8 cellular contexts compared by ENCODE assay signal in genomic region chr9:130235558-130236435, GRCh38. TPM values are rescaled to one million over a fixed set of nuclear protein-coding genes. Genes with fewer than 3 reads are reported as not detected.
A peak's percentile ranks its signal among the peaks of the same experiment; 100 is the strongest.
DNase-seq lines count a peak whose midpoint lies in the region; ATAC-seq lines count a peak whose summit lies in the region.

No MANE protein-coding gene starts in this region.

- no peak overlapping the region for H3K4me3 Mint-ChIP-seq in activated CD4-positive, alpha-beta memory T cell treated with anti-CD3 and anti-CD28 coated beads for 36 hours
- peak overlapping the region; percentile 15 for H3K4me3 Mint-ChIP-seq in dendritic cell treated with granulocyte-macrophage colony-stimulating factor and Interleukin-4, amounts not matched to agents 40 ng/mL and 50 ng/mL, for 4 days

- H4K8ac ChIP-seq in mesenchymal stem cell (ENCODE audit: low read length), result no peak overlapping the region

- H2BK12ac ChIP-seq in mesenchymal stem cell (ENCODE audit: low read length in 2 of 2), result peak overlapping the region in 1 of 2 experiments; percentile 10

- H3K9ac ChIP-seq in mesenchymal stem cell (ENCODE audit: low read length), result peak overlapping the region; percentile 35

- H3K27ac Mint-ChIP-seq in activated CD4-positive, alpha-beta memory T cell treated with anti-CD3 and anti-CD28 coated beads for 36 hours, result no peak overlapping the region
- H3K27ac Mint-ChIP-seq in dendritic cell treated with granulocyte-macrophage colony-stimulating factor and Interleukin-4, amounts not matched to agents 40 ng/mL and 50 ng/mL, for 4 days, result no peak overlapping the region

- DNase-seq in NCI-H510A treated with DMSO at 0.1 percent for 48 hours (lab: John Stamatoyannopoulos, UW), result peak; percentile 54
- DNase-seq in NCI-H510A (lab: John Stamatoyannopoulos, UW), result no peak
- DNase-seq in NCI-H2196 (lab: John Stamatoyannopoulos, UW; ENCODE audit: unreplicated experiment), result peak; percentile 76
- DNase-seq in activated CD4-positive, alpha-beta memory T cell treated with anti-CD3 and anti-CD28 coated beads for 36 hours, result peak; percentile 76
- peak; percentile 66 for DNase-seq in mesenchymal stem cell
- DNase-seq in stimulated activated CD8-positive, alpha-beta memory T cell treated with anti-CD3 and anti-CD28 coated beads, Interleukin-15, amount 100 ng/mL, for 4 hours (ENCODE audit: low read depth in 2 of 2), result peak; percentile 31 to 40

- peaks cover 29 to 45% of the 10 kb centered on the region in 2 experiments for H3K36me3 ChIP-seq in mesenchymal stem cell (ENCODE audit: control insufficient read depth in 1 of 2, insufficient read depth in 2 of 2, low read depth in 1 of 2, low read length in 2 of 2)

- no peak overlapping the region for H3K4me2 ChIP-seq in mesenchymal stem cell (ENCODE audit: low read length, poor library complexity, severe bottlenecking)

- no peak overlapping the region for H2BK120ac ChIP-seq in mesenchymal stem cell (ENCODE audit: low read depth, low read length)

- no peaks in the 10 kb centered on the region for H3K27me3 ChIP-seq in mesenchymal stem cell (ENCODE audit: control insufficient read depth in 1 of 2, insufficient read depth in 1 of 2, low read length in 2 of 2)

- H2BK15ac ChIP-seq in mesenchymal stem cell (ENCODE audit: low read depth, poor library complexity, severe bottlenecking), result no peak overlapping the region

- no peak overlapping the region for H4K91ac ChIP-seq in mesenchymal stem cell (ENCODE audit: low read length)

- H3K23ac ChIP-seq in mesenchymal stem cell (ENCODE audit: low read length in 2 of 2), result no peak overlapping the region

- no peak overlapping the region for H3K27ac ChIP-seq in mesenchymal stem cell (ENCODE audit: low read length, poor library complexity, severe bottlenecking)

- POLR2A ChIA-PET in activated CD4-positive, alpha-beta memory T cell treated with anti-CD3 and anti-CD28 coated beads for 36 hours (lab: Charles Lee), result no interaction called here

- no peak overlapping the region for H2AFZ ChIP-seq in mesenchymal stem cell (ENCODE audit: low read depth, low read length)

- peaks cover 2% of the 10 kb centered on the region for H3K36me3 Mint-ChIP-seq in activated CD4-positive, alpha-beta memory T cell treated with anti-CD3 and anti-CD28 coated beads for 36 hours
- H3K36me3 Mint-ChIP-seq in dendritic cell treated with granulocyte-macrophage colony-stimulating factor and Interleukin-4, amounts not matched to agents 40 ng/mL and 50 ng/mL, for 4 days (ENCODE audit: low read depth), result no peaks in the 10 kb centered on the region

- CTCF ChIA-PET in activated CD4-positive, alpha-beta memory T cell treated with anti-CD3 and anti-CD28 coated beads for 36 hours (lab: Charles Lee), result interaction anchor here (0.6 to 10.4 kb wide), 15 partner anchors 8 to 401 kb away, joined by 3 to 146 read pairs (median 5); partner anchors contain the start of gene C9orf78

- H3K9me3 ChIP-seq in mesenchymal stem cell (ENCODE audit: control insufficient read depth, low read length), result no peaks in the 10 kb centered on the region

- H3K27me3 Mint-ChIP-seq in activated CD4-positive, alpha-beta memory T cell treated with anti-CD3 and anti-CD28 coated beads for 36 hours, result no peaks in the 10 kb centered on the region
- H3K27me3 Mint-ChIP-seq in dendritic cell treated with granulocyte-macrophage colony-stimulating factor and Interleukin-4, amounts not matched to agents 40 ng/mL and 50 ng/mL, for 4 days, result peaks cover 3% of the 10 kb centered on the region

- intact Hi-C loops in activated CD4-positive, alpha-beta memory T cell treated with anti-CD3 and anti-CD28 coated beads for 36 hours (cut with micrococcal nuclease), result no loop called here
- intact Hi-C loops in dendritic cell treated with granulocyte-macrophage colony-stimulating factor and Interleukin-4, amounts not matched to agents 40 ng/mL and 50 ng/mL, for 4 days (cut with micrococcal nuclease), result loop anchor here (1.0 kb wide), 1 partner anchor 128 kb away; no protein-coding TSS in a partner anchor

- no peak overlapping the region for H2AK5ac ChIP-seq in mesenchymal stem cell (ENCODE audit: low read length, severe bottlenecking)

- H3K9me3 Mint-ChIP-seq in activated CD4-positive, alpha-beta memory T cell treated with anti-CD3 and anti-CD28 coated beads for 36 hours, result no peaks in the 10 kb centered on the region
- no peaks in the 10 kb centered on the region for H3K9me3 Mint-ChIP-seq in dendritic cell treated with granulocyte-macrophage colony-stimulating factor and Interleukin-4, amounts not matched to agents 40 ng/mL and 50 ng/mL, for 4 days

- no peak overlapping the region for H3K4me3 ChIP-seq in mesenchymal stem cell (ENCODE audit: insufficient read depth in 1 of 2, low read depth in 1 of 2, low read length in 2 of 2)

- peaks cover 15% of the 10 kb centered on the region for H3K79me1 ChIP-seq in mesenchymal stem cell (replicated peaks; ENCODE audit: low read length, poor library complexity, severe bottlenecking)

- WGBS in mesenchymal stem cell, result 57% methylated on average over 45 of the region's 45 CpGs

- H3K14ac ChIP-seq in mesenchymal stem cell (ENCODE audit: low read length in 2 of 2), result no peak overlapping the region

- no peak overlapping the region for H2BK5ac ChIP-seq in mesenchymal stem cell (ENCODE audit: low read depth, low read length, poor library complexity, severe bottlenecking)

- peaks cover 27% of the 10 kb centered on the region for H3K4me1 Mint-ChIP-seq in activated CD4-positive, alpha-beta memory T cell treated with anti-CD3 and anti-CD28 coated beads for 36 hours (ENCODE audit: low read depth)
- H3K4me1 Mint-ChIP-seq in dendritic cell treated with granulocyte-macrophage colony-stimulating factor and Interleukin-4, amounts not matched to agents 40 ng/mL and 50 ng/mL, for 4 days (ENCODE audit: low read depth), result peaks cover 16% of the 10 kb centered on the region

- no peak overlapping the region for H3K4ac ChIP-seq in mesenchymal stem cell (ENCODE audit: low read depth in 1 of 2, low read length in 2 of 2)

- no peak for ATAC-seq in GM21526 (IDR thresholded peaks at IDR 0.05; ENCODE audit: low FRiP score, unreplicated experiment)

- peaks cover 39% of the 10 kb centered on the region for H3K4me1 ChIP-seq in mesenchymal stem cell (ENCODE audit: control insufficient read depth, insufficient read depth, low read depth, low read length)

- no peak overlapping the region for H3K18ac ChIP-seq in mesenchymal stem cell (ENCODE audit: low read depth in 1 of 2, low read length in 2 of 2)

RNA-seq across cellular contexts. Expression of gene HMCN2, which starts 29.8 kb away (rescaled TPM):
- not detected for total RNA-seq in activated CD4-positive, alpha-beta memory T cell treated with anti-CD3 and anti-CD28 coated beads for 36 hours
- 0.06 TPM for polyA plus RNA-seq in mesenchymal stem cell (2013, experiment 1 of 2)
- 0.10 TPM for polyA plus RNA-seq in mesenchymal stem cell (2013, experiment 2 of 2)
